In the genomic region with DNA sequence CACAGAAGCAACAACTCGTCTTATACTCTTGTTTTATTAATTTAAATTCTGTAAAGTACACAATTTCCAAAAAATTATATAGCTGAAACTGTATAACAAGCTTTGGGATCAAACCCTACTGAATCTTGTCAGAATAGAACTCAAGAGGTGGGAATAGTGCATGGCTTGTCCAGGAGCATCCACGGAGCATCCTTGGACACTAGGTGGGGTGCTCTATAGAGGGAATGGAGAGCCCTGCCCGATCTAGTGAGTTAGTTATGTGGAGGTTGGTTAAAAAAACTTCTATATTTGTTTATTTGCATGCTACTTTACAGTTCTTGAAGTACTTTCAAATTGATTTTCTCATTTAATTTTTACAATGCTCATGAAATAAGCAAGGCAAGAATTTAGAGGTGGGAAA, we compare ENCODE assay signal across 23 cellular contexts. TPM values are rescaled to one million over a fixed set of nuclear protein-coding genes. Genes with fewer than 3 reads are reported as not detected.
"Had no signal": no experiment of that assay in that cellular context is flagged by ENCODE, and none has a peak within 500 bp of the region (broad histone marks: within the 10 kb centered on the region; RNA-seq: fewer than 3 reads in every experiment).

No MANE protein-coding gene starts in this region.

- H3K9me3 ChIP-seq: sigmoid colon, spleen, thoracic aorta, upper lobe of right lung had no signal

- H3K4me3 ChIP-seq: sigmoid colon, spleen, thoracic aorta, upper lobe of right lung had no signal

- H3K4me3 Mint-ChIP-seq: activated CD4-positive, alpha-beta T cell treated with anti-CD3 and anti-CD28 coated beads, Interleukin-2, amount 10 ng/mL, durations not matched to agents 7 days and 5 days; activated naive CD4-positive, alpha-beta T cell treated with anti-CD3 and anti-CD28 coated beads, Interleukin-2, amount 10 ng/mL, durations not matched to agents 7 days and 5 days; natural killer cell treated with Interleukin-12 subunit alpha and Interleukin-12 subunit beta and Interleukin-15 and Interleukin-18, amount 100 ng/mL, for 72 hours; stimulated activated naive B cell treated with anti-CD40 and anti-IgM and Interleukin-4, amounts not matched to agents 10 μg/mL and 1 μg/mL and 100 μg/mL, for 72 hours had no signal

- FAIRE-seq: bronchial epithelial cell had no signal

- H3K36me3 Mint-ChIP-seq: activated naive CD4-positive, alpha-beta T cell treated with anti-CD3 and anti-CD28 coated beads, Interleukin-2, amount 10 ng/mL, durations not matched to agents 7 days and 5 days; natural killer cell treated with Interleukin-12 subunit alpha and Interleukin-12 subunit beta and Interleukin-15 and Interleukin-18, amount 100 ng/mL, for 72 hours; stimulated activated naive B cell treated with anti-CD40 and anti-IgM and Interleukin-4, amounts not matched to agents 10 μg/mL and 1 μg/mL and 100 μg/mL, for 72 hours had no signal

- ATAC-seq: activated CD4-positive, CD25-positive, alpha-beta regulatory T cell treated with anti-CD3 and anti-CD28 coated beads, Interleukin-2, amount 50 U/mL, for 24 hours; left cardiac atrium; natural killer cell treated with Interleukin-12 subunit alpha and Interleukin-12 subunit beta and Interleukin-15 and Interleukin-18, amount 100 ng/mL, for 72 hours; stimulated activated naive B cell treated with anti-CD40 and anti-IgM and Interleukin-4, amounts not matched to agents 10 μg/mL and 1 μg/mL and 100 μg/mL, for 72 hours; upper lobe of right lung had no signal

- H3K27me3 Mint-ChIP-seq: activated CD4-positive, alpha-beta T cell treated with anti-CD3 and anti-CD28 coated beads, Interleukin-2, amount 10 ng/mL, durations not matched to agents 7 days and 5 days had no signal

- DNase-seq: activated CD4-positive, alpha-beta T cell treated with anti-CD3 and anti-CD28 coated beads, Interleukin-2, amount 10 ng/mL, durations not matched to agents 7 days and 5 days; activated CD8-positive, alpha-beta memory T cell treated with anti-CD3 and anti-CD28 coated beads for 24 hours; activated CD8-positive, alpha-beta memory T cell treated with anti-CD3 and anti-CD28 coated beads, Interleukin-2, amount 50 U/mL, for 48 hours; activated effector memory CD4-positive, alpha-beta T cell treated with Interleukin-2 at 50 U/mL for 16 hours; activated naive CD4-positive, alpha-beta T cell treated with anti-CD3 and anti-CD28 coated beads, Interleukin-2, amount 10 ng/mL, durations not matched to agents 7 days and 5 days; activated T-cell treated with anti-CD3 and anti-CD28 coated beads, Interleukin-2, amount 50 U/mL, for 48 hours; aorta; cerebellar nuclear complex; dermis blood vessel endothelial cell; effector memory CD4-positive, alpha-beta T cell; foreskin fibroblast; hippocampal formation; left cardiac atrium; sigmoid colon; spleen; stimulated activated naive B cell treated with anti-CD40 and anti-IgM and Interleukin-4, amounts not matched to agents 10 μg/mL and 1 μg/mL and 100 μg/mL, for 72 hours; T-helper 1 cell; T-helper 9 cell; upper lobe of right lung had no signal

- H3K27me3 ChIP-seq: sigmoid colon, spleen, upper lobe of right lung had no signal

- H3K36me3 ChIP-seq: sigmoid colon, spleen, thoracic aorta, upper lobe of right lung had no signal

- H3K27ac ChIP-seq: sigmoid colon, spleen, thoracic aorta, upper lobe of right lung had no signal

- H3K9me3 Mint-ChIP-seq: activated CD4-positive, alpha-beta T cell treated with anti-CD3 and anti-CD28 coated beads, Interleukin-2, amount 10 ng/mL, durations not matched to agents 7 days and 5 days; activated naive CD4-positive, alpha-beta T cell treated with anti-CD3 and anti-CD28 coated beads, Interleukin-2, amount 10 ng/mL, durations not matched to agents 7 days and 5 days; natural killer cell treated with Interleukin-12 subunit alpha and Interleukin-12 subunit beta and Interleukin-15 and Interleukin-18, amount 100 ng/mL, for 72 hours; stimulated activated naive B cell treated with anti-CD40 and anti-IgM and Interleukin-4, amounts not matched to agents 10 μg/mL and 1 μg/mL and 100 μg/mL, for 72 hours had no signal

- H3K4me1 Mint-ChIP-seq: activated CD4-positive, alpha-beta T cell treated with anti-CD3 and anti-CD28 coated beads, Interleukin-2, amount 10 ng/mL, durations not matched to agents 7 days and 5 days; activated naive CD4-positive, alpha-beta T cell treated with anti-CD3 and anti-CD28 coated beads, Interleukin-2, amount 10 ng/mL, durations not matched to agents 7 days and 5 days; stimulated activated naive B cell treated with anti-CD40 and anti-IgM and Interleukin-4, amounts not matched to agents 10 μg/mL and 1 μg/mL and 100 μg/mL, for 72 hours had no signal

- H3K27ac Mint-ChIP-seq: activated CD4-positive, alpha-beta T cell treated with anti-CD3 and anti-CD28 coated beads, Interleukin-2, amount 10 ng/mL, durations not matched to agents 7 days and 5 days; activated naive CD4-positive, alpha-beta T cell treated with anti-CD3 and anti-CD28 coated beads, Interleukin-2, amount 10 ng/mL, durations not matched to agents 7 days and 5 days; natural killer cell treated with Interleukin-12 subunit alpha and Interleukin-12 subunit beta and Interleukin-15 and Interleukin-18, amount 100 ng/mL, for 72 hours; stimulated activated naive B cell treated with anti-CD40 and anti-IgM and Interleukin-4, amounts not matched to agents 10 μg/mL and 1 μg/mL and 100 μg/mL, for 72 hours had no signal

RNA-seq across cellular contexts. Expression of a gene that starts 28.3 kb away (rescaled TPM):
- total RNA-seq: activated CD4-positive, alpha-beta T cell treated with anti-CD3 and anti-CD28 coated beads, Interleukin-2, amount 10 ng/mL, durations not matched to agents 7 days and 5 days had no signal
